ENCODE assay signal across 1 cellular context in genomic region chr16:2223375-2224182, GRCh38.
TF ChIP-seq lines count a peak whose summit lies in the region.

Gene E4F1 (plus strand): TSS chr16:2223591. CDS start chr16:2223614, 23 bp downstream.

TF ChIP-seq in K562, 482 proteins besides CTCF, POLR2A, EP300 and RAD21 (continued from another document and continues in another):
- peak; percentile 74 for TF ChIP-seq HCFC1 (IDR thresholded peaks at IDR 0.05; ENCODE audit: low read depth, low read length)
- no peak for TF ChIP-seq HSF4 (CRISPR knock-in tag; IDR thresholded peaks at IDR 0.05; ENCODE audit: borderline replicate concordance)
- TF ChIP-seq TGIF2 (CRISPR knock-in tag; IDR thresholded peaks at IDR 0.05), result no peak; the same call in 1 of the 2 replicates
- TF ChIP-seq CBX5 (IDR thresholded peaks at IDR 0.05; ENCODE audit: borderline replicate concordance, low read depth), result no peak
- no peak for TF ChIP-seq ESRRB (CRISPR knock-in tag; IDR thresholded peaks at IDR 0.05; ENCODE audit: borderline replicate concordance)
- no peak for TF ChIP-seq ETV1 (tag; conservative IDR thresholded peaks at IDR 0.05; ENCODE audit: low read depth)
- TF ChIP-seq ELF2 (CRISPR knock-in tag; IDR thresholded peaks at IDR 0.05), result no peak
- TF ChIP-seq ZSCAN29 (IDR thresholded peaks at IDR 0.05), result no peak
- TF ChIP-seq RBM34 (IDR thresholded peaks at IDR 0.05; ENCODE audit: borderline replicate concordance, insufficient read depth, low read length), result no peak
- no peak for TF ChIP-seq RAD51 (IDR thresholded peaks at IDR 0.05; ENCODE audit: borderline replicate concordance, low read depth)
- TF ChIP-seq IRF1 (CRISPR knock-in tag; IDR thresholded peaks at IDR 0.05; ENCODE audit: borderline replicate concordance), result no peak
- TF ChIP-seq, protein P1, sequence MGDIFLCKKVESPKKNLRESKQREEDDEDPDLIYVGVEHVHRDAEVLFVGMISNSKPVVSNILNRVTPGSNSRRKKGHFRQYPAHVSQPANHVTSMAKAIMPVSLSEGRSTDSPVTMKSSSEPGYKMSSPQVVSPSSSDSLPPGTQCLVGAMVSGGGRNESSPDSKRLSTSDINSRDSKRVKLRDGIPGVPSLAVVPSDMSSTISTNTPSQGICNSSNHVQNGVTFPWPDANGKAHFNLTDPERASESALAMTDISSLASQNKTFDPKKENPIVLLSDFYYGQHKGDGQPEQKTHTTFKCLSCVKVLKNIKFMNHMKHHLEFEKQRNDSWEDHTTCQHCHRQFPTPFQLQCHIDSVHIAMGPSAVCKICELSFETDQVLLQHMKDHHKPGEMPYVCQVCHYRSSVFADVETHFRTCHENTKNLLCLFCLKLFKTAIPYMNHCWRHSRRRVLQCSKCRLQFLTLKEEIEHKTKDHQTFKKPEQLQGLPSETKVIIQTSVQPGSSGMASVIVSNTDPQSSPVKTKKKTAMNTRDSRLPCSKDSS (IDR thresholded peaks at IDR 0.05; ENCODE audit: low read depth, partially characterized antibody), result no peak
- TF ChIP-seq POLR2AphosphoS2 (IDR thresholded peaks at IDR 0.05; ENCODE audit: low read length), result no peak
- TF ChIP-seq ZNF445 (CRISPR knock-in tag; IDR thresholded peaks at IDR 0.05; ENCODE audit: low read depth), result no peak
- TF ChIP-seq TBP (optimal IDR thresholded peaks at IDR 0.05; ENCODE audit: low read depth, low read length), result peak; percentile 81
- peak in 1 of 2 experiments; percentile 47; a peak in 3 of 4 replicates for TF ChIP-seq TBL1XR1 (IDR thresholded peaks at IDR 0.05; ENCODE audit: low read length in 2 of 2)
- TF ChIP-seq MTA1 (IDR thresholded peaks at IDR 0.05; ENCODE audit: borderline replicate concordance), result peak; percentile 90
- peak in 1 of 2 experiments; percentile 83; a peak in 2 of 4 replicates for TF ChIP-seq HDAC1 (IDR thresholded peaks at IDR 0.05)
- peak; percentile 46 to 93 (median 87) for TF ChIP-seq YY1 (IDR thresholded peaks at IDR 0.05; ENCODE audit: borderline replicate concordance in 1 of 3, control insufficient read depth in 1 of 3, extremely low read depth in 1 of 3, insufficient read depth in 3 of 3, insufficient read length in 1 of 3, insufficient replicate concordance in 2 of 3, low read depth in 1 of 3, low read length in 2 of 3)
- TF ChIP-seq NR2C2 (CRISPR knock-in tag; IDR thresholded peaks at IDR 0.05), result peak; percentile 47; the same call in 1 of the 2 replicates
- TF ChIP-seq NR2C2 (tag; IDR thresholded peaks at IDR 0.05), result peak; percentile 70; the same call in 1 of the 2 replicates
- no peak for TF ChIP-seq ZNF165 (CRISPR knock-in tag; IDR thresholded peaks at IDR 0.05; ENCODE audit: borderline replicate concordance)
- peak in 1 of 2 experiments; percentile 93; a peak in 2 of 4 replicates for TF ChIP-seq NONO (IDR thresholded peaks at IDR 0.05; ENCODE audit: low read depth in 2 of 2, low read length in 1 of 2)
- TF ChIP-seq, protein P2, sequence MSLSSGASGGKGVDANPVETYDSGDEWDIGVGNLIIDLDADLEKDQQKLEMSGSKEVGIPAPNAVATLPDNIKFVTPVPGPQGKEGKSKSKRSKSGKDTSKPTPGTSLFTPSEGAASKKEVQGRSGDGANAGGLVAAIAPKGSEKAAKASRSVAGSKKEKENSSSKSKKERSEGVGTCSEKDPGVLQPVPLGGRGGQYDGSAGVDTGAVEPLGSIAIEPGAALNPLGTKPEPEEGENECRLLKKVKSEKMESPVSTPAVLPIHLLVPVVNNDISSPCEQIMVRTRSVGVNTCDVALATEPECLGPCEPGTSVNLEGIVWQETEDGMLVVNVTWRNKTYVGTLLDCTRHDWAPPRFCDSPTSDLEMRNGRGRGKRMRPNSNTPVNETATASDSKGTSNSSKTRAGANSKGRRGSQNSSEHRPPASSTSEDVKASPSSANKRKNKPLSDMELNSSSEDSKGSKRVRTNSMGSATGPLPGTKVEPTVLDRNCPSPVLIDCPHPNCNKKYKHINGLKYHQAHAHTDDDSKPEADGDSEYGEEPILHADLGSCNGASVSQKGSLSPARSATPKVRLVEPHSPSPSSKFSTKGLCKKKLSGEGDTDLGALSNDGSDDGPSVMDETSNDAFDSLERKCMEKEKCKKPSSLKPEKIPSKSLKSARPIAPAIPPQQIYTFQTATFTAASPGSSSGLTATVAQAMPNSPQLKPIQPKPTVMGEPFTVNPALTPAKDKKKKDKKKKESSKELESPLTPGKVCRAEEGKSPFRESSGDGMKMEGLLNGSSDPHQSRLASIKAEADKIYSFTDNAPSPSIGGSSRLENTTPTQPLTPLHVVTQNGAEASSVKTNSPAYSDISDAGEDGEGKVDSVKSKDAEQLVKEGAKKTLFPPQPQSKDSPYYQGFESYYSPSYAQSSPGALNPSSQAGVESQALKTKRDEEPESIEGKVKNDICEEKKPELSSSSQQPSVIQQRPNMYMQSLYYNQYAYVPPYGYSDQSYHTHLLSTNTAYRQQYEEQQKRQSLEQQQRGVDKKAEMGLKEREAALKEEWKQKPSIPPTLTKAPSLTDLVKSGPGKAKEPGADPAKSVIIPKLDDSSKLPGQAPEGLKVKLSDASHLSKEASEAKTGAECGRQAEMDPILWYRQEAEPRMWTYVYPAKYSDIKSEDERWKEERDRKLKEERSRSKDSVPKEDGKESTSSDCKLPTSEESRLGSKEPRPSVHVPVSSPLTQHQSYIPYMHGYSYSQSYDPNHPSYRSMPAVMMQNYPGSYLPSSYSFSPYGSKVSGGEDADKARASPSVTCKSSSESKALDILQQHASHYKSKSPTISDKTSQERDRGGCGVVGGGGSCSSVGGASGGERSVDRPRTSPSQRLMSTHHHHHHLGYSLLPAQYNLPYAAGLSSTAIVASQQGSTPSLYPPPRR (CRISPR knock-in tag; IDR thresholded peaks at IDR 0.05; ENCODE audit: borderline replicate concordance), result peak; percentile 79; the same call in 1 of the 2 replicates
- TF ChIP-seq SRF (CRISPR knock-in tag; IDR thresholded peaks at IDR 0.05), result peak in 1 of 2 experiments; percentile 94; a peak in 2 of 4 replicates
- peak; percentile 46 for TF ChIP-seq SMAD4 (CRISPR knock-in tag; conservative IDR thresholded peaks at IDR 0.05)
- TF ChIP-seq HNRNPUL1 (IDR thresholded peaks at IDR 0.05; ENCODE audit: low read length), result no peak
- peak; percentile 81 for TF ChIP-seq POLR2B (IDR thresholded peaks at IDR 0.05; ENCODE audit: low read depth, partially characterized antibody)
- peak; percentile 73 for TF ChIP-seq PHF20 (IDR thresholded peaks at IDR 0.05; ENCODE audit: partially characterized antibody)
- TF ChIP-seq CBX3 (IDR thresholded peaks at IDR 0.05; ENCODE audit: borderline replicate concordance in 1 of 2, low read length in 2 of 2), result 0 out of 3 replicates have a peak, but pooled peaks of 1 of the 2 experiments have one; percentile 9
- peak; percentile 61; the same call in 1 of the 2 replicates for TF ChIP-seq KDM2B (CRISPR knock-in tag; IDR thresholded peaks at IDR 0.05)
- peak; percentile 53 for TF ChIP-seq GABPA (tag; conservative IDR thresholded peaks at IDR 0.05; ENCODE audit: low read depth)
- TF ChIP-seq RFX1 (IDR thresholded peaks at IDR 0.05), result peak; percentile 98
- TF ChIP-seq CREM (IDR thresholded peaks at IDR 0.05; ENCODE audit: low read depth), result peak; percentile 99
- no peak for TF ChIP-seq THRAP3 (IDR thresholded peaks at IDR 0.05; ENCODE audit: borderline replicate concordance)
- no peak for TF ChIP-seq KLF10 (CRISPR knock-in tag; IDR thresholded peaks at IDR 0.05)
- TF ChIP-seq HMBOX1 (IDR thresholded peaks at IDR 0.05), result no peak
- no peak for TF ChIP-seq NBN (IDR thresholded peaks at IDR 0.05; ENCODE audit: low read depth)
- no peak for TF ChIP-seq PRMT5 (CRISPR knock-in tag; IDR thresholded peaks at IDR 0.05)
- TF ChIP-seq CBFB (CRISPR knock-in tag; IDR thresholded peaks at IDR 0.05), result no peak
- TF ChIP-seq ZNF696 (CRISPR knock-in tag; conservative IDR thresholded peaks at IDR 0.05), result no peak
- TF ChIP-seq RBM25 (IDR thresholded peaks at IDR 0.05; ENCODE audit: low read depth, low read length, severe bottlenecking), result no peak
- TF ChIP-seq, protein P3, sequence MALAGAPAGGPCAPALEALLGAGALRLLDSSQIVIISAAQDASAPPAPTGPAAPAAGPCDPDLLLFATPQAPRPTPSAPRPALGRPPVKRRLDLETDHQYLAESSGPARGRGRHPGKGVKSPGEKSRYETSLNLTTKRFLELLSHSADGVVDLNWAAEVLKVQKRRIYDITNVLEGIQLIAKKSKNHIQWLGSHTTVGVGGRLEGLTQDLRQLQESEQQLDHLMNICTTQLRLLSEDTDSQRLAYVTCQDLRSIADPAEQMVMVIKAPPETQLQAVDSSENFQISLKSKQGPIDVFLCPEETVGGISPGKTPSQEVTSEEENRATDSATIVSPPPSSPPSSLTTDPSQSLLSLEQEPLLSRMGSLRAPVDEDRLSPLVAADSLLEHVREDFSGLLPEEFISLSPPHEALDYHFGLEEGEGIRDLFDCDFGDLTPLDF (CRISPR knock-in tag; IDR thresholded peaks at IDR 0.05), result peak; percentile 43; the same call in 1 of the 2 replicates
- TF ChIP-seq MAZ (CRISPR knock-in tag; conservative IDR thresholded peaks at IDR 0.05 in 1 of 2, IDR thresholded peaks at IDR 0.05 in 1 of 2), result peak in 1 of 2 experiments; percentile 90; a peak in 3 of 4 replicates
- TF ChIP-seq ZNF134 (CRISPR knock-in tag; conservative IDR thresholded peaks at IDR 0.05), result peak; percentile 50; the same call in 1 of the 2 replicates
- no peak for TF ChIP-seq PHB2 (IDR thresholded peaks at IDR 0.05; ENCODE audit: low read depth)
- peak; percentile 56 for TF ChIP-seq L3MBTL2 (IDR thresholded peaks at IDR 0.05)
- TF ChIP-seq, protein P4, sequence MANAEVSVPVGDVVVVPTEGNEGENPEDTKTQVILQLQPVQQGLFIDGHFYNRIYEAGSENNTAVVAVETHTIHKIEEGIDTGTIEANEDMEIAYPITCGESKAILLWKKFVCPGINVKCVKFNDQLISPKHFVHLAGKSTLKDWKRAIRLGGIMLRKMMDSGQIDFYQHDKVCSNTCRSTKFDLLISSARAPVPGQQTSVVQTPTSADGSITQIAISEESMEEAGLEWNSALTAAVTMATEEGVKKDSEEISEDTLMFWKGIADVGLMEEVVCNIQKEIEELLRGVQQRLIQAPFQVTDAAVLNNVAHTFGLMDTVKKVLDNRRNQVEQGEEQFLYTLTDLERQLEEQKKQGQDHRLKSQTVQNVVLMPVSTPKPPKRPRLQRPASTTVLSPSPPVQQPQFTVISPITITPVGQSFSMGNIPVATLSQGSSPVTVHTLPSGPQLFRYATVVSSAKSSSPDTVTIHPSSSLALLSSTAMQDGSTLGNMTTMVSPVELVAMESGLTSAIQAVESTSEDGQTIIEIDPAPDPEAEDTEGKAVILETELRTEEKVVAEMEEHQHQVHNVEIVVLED (CRISPR knock-in tag; IDR thresholded peaks at IDR 0.05), result peak; percentile 72
- TF ChIP-seq TFAP4 (CRISPR knock-in tag; IDR thresholded peaks at IDR 0.05; ENCODE audit: borderline replicate concordance), result peak; percentile 90
- TF ChIP-seq TCF7L2 (IDR thresholded peaks at IDR 0.05; ENCODE audit: low read depth, low read length), result no peak
- TF ChIP-seq ZNF589 (CRISPR knock-in tag; IDR thresholded peaks at IDR 0.05; ENCODE audit: low read depth), result no peak
- TF ChIP-seq ARID4B (CRISPR knock-in tag; IDR thresholded peaks at IDR 0.05), result peak; percentile 77
- peak; percentile 74 for TF ChIP-seq C11orf30 (IDR thresholded peaks at IDR 0.05; ENCODE audit: low read depth)
- TF ChIP-seq HMGN3 (IDR thresholded peaks at IDR 0.05; ENCODE audit: borderline replicate concordance, extremely low read depth, insufficient read length, low read depth, low read length), result peak; percentile 91
- TF ChIP-seq HNRNPLL (IDR thresholded peaks at IDR 0.05; ENCODE audit: low read depth, low read length, poor library complexity, severe bottlenecking), result peak; percentile 68
